13 cellular contexts compared by ENCODE assay signal in genomic region chr6:5151955-5152401, GRCh38.
DNase-seq lines count a peak whose midpoint lies in the region; ATAC-seq and TF ChIP-seq lines count a peak whose summit lies in the region.
"Had no signal": no experiment of that assay in that cellular context is flagged by ENCODE, and none has a peak within 500 bp of the region (broad histone marks: within the 10 kb centered on the region; RNA-seq: fewer than 3 reads in every experiment).

No MANE protein-coding gene starts in this region.

- H3K9me2 ChIP-seq in OCI-LY7 (ENCODE audit: insufficient read depth, low read length): no peaks in the 10 kb centered on the region

- H4K20me1 ChIP-seq in OCI-LY7 (ENCODE audit: insufficient read depth, low read length): no peaks in the 10 kb centered on the region

- H3K9me3 ChIP-seq in ascending aorta: no peaks in the 10 kb centered on the region
- no peaks in the 10 kb centered on the region for H3K9me3 ChIP-seq in OCI-LY7 (ENCODE audit: low read length)
- H3K9me3 ChIP-seq: gastroesophageal sphincter, prostate gland had no signal

- intact Hi-C loops in head of caudate nucleus (cut with DNase I) (no loop called here), ascending aorta (cut with DNase I) (no loop called here), OCI-LY7 (cut with micrococcal nuclease; ENCODE audit: unreplicated experiment) (no loop called here)

- no peak overlapping the region for H3K27ac ChIP-seq in ascending aorta
- H3K27ac ChIP-seq in OCI-LY7 (ENCODE audit: low read depth, low read length, poor library complexity, severe bottlenecking): no peak overlapping the region
- H3K27ac ChIP-seq: gastroesophageal sphincter, prostate gland had no signal

- no peaks in the 10 kb centered on the region for H3K4me1 ChIP-seq in ascending aorta
- H3K4me1 ChIP-seq in OCI-LY7 (ENCODE audit: insufficient read depth, low read length, poor library complexity, severe bottlenecking): no peaks in the 10 kb centered on the region
- H3K4me1 ChIP-seq: gastroesophageal sphincter, prostate gland had no signal

- no peak overlapping the region for H3K4me3 ChIP-seq in ascending aorta
- H3K4me3 ChIP-seq in OCI-LY7 (ENCODE audit: low read depth, low read length, poor library complexity, severe bottlenecking): no peak overlapping the region
- H3K4me3 ChIP-seq: gastroesophageal sphincter, prostate gland had no signal

- POLR2A ChIA-PET in OCI-LY7 (lab: Charles Lee): no interaction called here

- DNase-seq in A172 (ENCODE audit: low spot score) (peak; percentile 41), HS-5 (ENCODE audit: low read depth) (peak; percentile 87), astrocyte of the hippocampus (ENCODE audit: low read depth, low spot score) (peak; percentile 49), head of caudate nucleus (peak in 30 of 42 donors; percentile 26 to 80 (median 51)), ascending aorta (ENCODE audit: low spot score in 2 of 2) (no peak), OCI-LY7 (ENCODE audit: low spot score) (no peak), GM19238 (ENCODE audit: insufficient read length, low spot score) (no peak)
- DNase-seq: activated B cell treated with CpG ODN at 0.5 μM for 24 hours; activated T-cell treated with anti-CD3 and anti-CD28 coated beads, Interleukin-2, amount 50 U/mL, for 24 hours; NCI-H2107 had no signal

- H2AFZ ChIP-seq in OCI-LY7 (ENCODE audit: low read length): no peak overlapping the region

- TF ChIP-seq CTCF in ascending aorta (IDR thresholded peaks at IDR 0.05) (no peak), OCI-LY7 (conservative IDR thresholded peaks at IDR 0.05; ENCODE audit: low read length) (no peak)

- no peaks in the 10 kb centered on the region for H3K27me3 ChIP-seq in ascending aorta
- H3K27me3 ChIP-seq: gastroesophageal sphincter had no signal

- CTCF ChIA-PET in OCI-LY7 (lab: Charles Lee; ENCODE audit: unreplicated experiment): interaction anchor here (0.8 kb wide), 1 partner anchor 8 kb away, joined by 3 read pairs; no protein-coding TSS in a partner anchor

- ATAC-seq in GM19452 (IDR thresholded peaks at IDR 0.05; ENCODE audit: unreplicated experiment): no peak
- ATAC-seq: gastroesophageal sphincter had no signal

- H3K4me2 ChIP-seq in OCI-LY7 (ENCODE audit: low read length): no peak overlapping the region

- no TSS peak for BruUV-seq in OCI-LY7 (replicated peaks; lab: Mats Ljungman, UMichigan)

- H3K36me3 ChIP-seq in ascending aorta (no peaks in the 10 kb centered on the region), OCI-LY7 (ENCODE audit: insufficient read depth, low read length) (no peaks in the 10 kb centered on the region)
- H3K36me3 ChIP-seq: gastroesophageal sphincter, prostate gland had no signal

- H3K79me2 ChIP-seq in OCI-LY7 (ENCODE audit: insufficient read depth, low read depth, low read length): no peaks in the 10 kb centered on the region

Comparison
In these comparisons a context has a peak if more than half of its experiments do, and no peak if none do; other contexts are left out.
1. DNase-seq: peak in A172 (single experiment), HS-5 (single experiment), astrocyte of the hippocampus (single experiment) and head of caudate nucleus (30 of 42); none in ascending aorta (0 of 2), OCI-LY7 (single experiment) and GM19238 (single experiment).